Comparison of ENCODE assay signal across 16 cellular contexts in genomic region chr3:69871256-69871655, GRCh38.
DNase-seq lines count a peak whose midpoint lies in the region; ATAC-seq, FAIRE-seq and TF ChIP-seq lines count a peak whose summit lies in the region.
"Had no signal": no experiment of that assay in that cellular context is flagged by ENCODE, and none has a peak within 500 bp of the region (broad histone marks: within the 10 kb centered on the region; RNA-seq: fewer than 3 reads in every experiment).

No MANE protein-coding gene starts in this region.

- H3K9ac ChIP-seq in K562 (ENCODE audit: insufficient read depth in 1 of 2, low read depth in 2 of 2, low read length in 2 of 2), result no peak overlapping the region

- ATAC-seq in K562 (no peak), pancreas (peak in 3 of 4 donors; percentile 17 to 62 (median 45)), HG02798 (IDR thresholded peaks at IDR 0.05; ENCODE audit: poor library complexity, unreplicated experiment) (no peak), GM19455 (IDR thresholded peaks at IDR 0.05; ENCODE audit: unreplicated experiment) (no peak)

- H3K36me3 ChIP-seq in K562 (ENCODE audit: control insufficient read depth, insufficient read depth, low read length) (no peaks in the 10 kb centered on the region; the same call in 2 of the 3 replicates), pancreas (no peaks in the 10 kb centered on the region)

- H3K27ac ChIP-seq in K562 (ENCODE audit: extremely low read depth, low read depth, low read length), result no peak overlapping the region
- H3K27ac ChIP-seq in pancreas, result no peak overlapping the region
- H3K27ac ChIP-seq: RWPE1 had no signal

- no peaks in the 10 kb centered on the region for H4K20me1 ChIP-seq in K562 (replicated peaks; ENCODE audit: control insufficient read depth, insufficient read depth, low read length)

- TF ChIP-seq CTCF in K562 (IDR thresholded peaks at IDR 0.05 in 2 of 3, conservative IDR thresholded peaks at IDR 0.05 in 1 of 3; ENCODE audit: insufficient read depth in 2 of 3, low read depth in 1 of 3, low read length in 3 of 3) (no peak), pancreas (IDR thresholded peaks at IDR 0.05) (no peak), GM10248 (IDR thresholded peaks at IDR 0.05; ENCODE audit: control extremely low read depth, extremely low read depth, low read depth, missing control alignments) (no peak)

- BruUV-seq in K562 (replicated peaks; lab: Mats Ljungman, UMichigan), result no TSS peak

- no peak overlapping the region for H3K4me2 ChIP-seq in K562 (ENCODE audit: insufficient read depth, low read length)

- DNase-seq in A172 (ENCODE audit: low spot score) (peak; percentile 35), K562 (ENCODE audit: extremely low read depth in 1 of 4, low spot score in 3 of 4) (no peak), pancreas (no peak), hypothalamus (lab: John Stamatoyannopoulos, UW) (no peak), GM10248 (ENCODE audit: extremely low spot score) (no peak)
- DNase-seq: CD4-positive, alpha-beta memory T cell; H7; NCI-H1417; NCI-H2029 treated with DMSO at 0.1 percent for 48 hours; NCI-H69; NK-92 treated with Interleukin-12 subunit alpha and Interleukin-12 subunit beta, amount 100 ng/mL, for 24 hours; OCI-M1 had no signal

- no peaks in the 10 kb centered on the region; the same call in 1 of the 3 replicates for H3K79me2 ChIP-seq in K562 (ENCODE audit: control insufficient read depth, insufficient read depth, low read length)

- POLR2A ChIA-PET in K562 (lab: Yijun Ruan, JAX) (interaction anchor here (0.6 kb wide), 1 partner anchor 27 kb away, joined by 4 read pairs; no protein-coding TSS in a partner anchor), GM10248 (lab: Yijun Ruan, JAX) (no interaction called here)

- no peak overlapping the region for H2AFZ ChIP-seq in K562 (ENCODE audit: low read depth, low read length)

- WGBS in K562 (ENCODE audit: insufficient coverage, low coverage, missing lambda C conversion rate), result 44% methylated on average over 2 of the region's 2 CpGs
- WGBS in pancreas, 2 donors, result 61 to 67% methylated on average over 2 of the region's 2 CpGs

- CTCF ChIA-PET in K562 (lab: Yijun Ruan, JAX; ENCODE audit: low intra/inter-chr PET ratio) (no interaction called here), GM10248 (lab: Yijun Ruan, JAX) (interaction anchor here (0.9 kb wide), 1 partner anchor 9 kb away, joined by 3 read pairs; no protein-coding TSS in a partner anchor)

- TF ChIP-seq EP300 in K562 (IDR thresholded peaks at IDR 0.05; ENCODE audit: low read length), result no peak

- H3K9me3 ChIP-seq in K562 (replicated peaks; ENCODE audit: control insufficient read depth, insufficient read depth, low read depth, low read length) (no peaks in the 10 kb centered on the region), pancreas (no peaks in the 10 kb centered on the region)

- in situ Hi-C loops in K562 (cut with MboI), result no loop called here

- H3K27me3 ChIP-seq in K562 (ENCODE audit: control insufficient read depth in 2 of 2, insufficient read depth in 2 of 2, low read length in 2 of 2), result no peaks in the 10 kb centered on the region
- no peaks in the 10 kb centered on the region for H3K27me3 ChIP-seq in pancreas

- H3K9me1 ChIP-seq in K562 (ENCODE audit: control insufficient read depth, insufficient read depth, low read length), result no peaks in the 10 kb centered on the region

- intact Hi-C loops in K562 (cut with micrococcal nuclease), result no loop called here
- intact Hi-C loops in pancreas (cut with DNase I), result no loop called here

- no peak for TF ChIP-seq RAD21 in K562 (CRISPR knock-in tag; conservative IDR thresholded peaks at IDR 0.05 in 1 of 2, IDR thresholded peaks at IDR 0.05 in 1 of 2)

- H3K4me3 ChIP-seq in K562 (no peak overlapping the region), pancreas (no peak overlapping the region)

- H3K4me1 ChIP-seq in K562 (replicated peaks in 1 of 2; ENCODE audit: control insufficient read depth in 2 of 2, insufficient read depth in 2 of 2, low read length in 2 of 2) (peaks cover 0 to 18% of the 10 kb centered on the region in 2 experiments; a peak in 3 of 5 replicates), pancreas (peaks cover 0 to 13% (median 8%) of the 10 kb centered on the region in 3 donors)

- peak; percentile 96 for FAIRE-seq in G401.6 (lab: Jason Lieb, UNC)
- FAIRE-seq in K562 (lab: Jason Lieb, UNC), result peak; percentile 59
- FAIRE-seq in pancreas (lab: Jason Lieb, UNC), result no peak

- no peak for TF ChIP-seq POLR2A in K562 (conservative IDR thresholded peaks at IDR 0.05)

TF ChIP-seq in K562, 482 proteins besides CTCF, POLR2A, EP300 and RAD21 (continues in another document):
- no peak for TF ChIP-seq L3MBTL2 (IDR thresholded peaks at IDR 0.05)
- no peak for TF ChIP-seq NONO (IDR thresholded peaks at IDR 0.05; ENCODE audit: low read depth in 2 of 2, low read length in 1 of 2)
- no peak for TF ChIP-seq DDX20 (tag; IDR thresholded peaks at IDR 0.05; ENCODE audit: low read depth)
- no peak for TF ChIP-seq ZNF282 (CRISPR knock-in tag; IDR thresholded peaks at IDR 0.05)
- TF ChIP-seq FOSL1 (tag; conservative IDR thresholded peaks at IDR 0.05), result no peak
- TF ChIP-seq ZNF668 (CRISPR knock-in tag; IDR thresholded peaks at IDR 0.05), result no peak
- TF ChIP-seq ZNF766 (CRISPR knock-in tag; conservative IDR thresholded peaks at IDR 0.05), result no peak
- no peak for TF ChIP-seq SNAPC5 (CRISPR knock-in tag; IDR thresholded peaks at IDR 0.05)
- TF ChIP-seq ZBTB2 (IDR thresholded peaks at IDR 0.05), result no peak
- no peak for TF ChIP-seq ZNF3 (CRISPR knock-in tag; IDR thresholded peaks at IDR 0.05)
- no peak for TF ChIP-seq ETS1 (conservative IDR thresholded peaks at IDR 0.05; ENCODE audit: control insufficient read depth, low read depth, low read length)
- no peak for TF ChIP-seq FOXP4 (CRISPR knock-in tag; IDR thresholded peaks at IDR 0.05; ENCODE audit: borderline replicate concordance)
- TF ChIP-seq STAT6 (CRISPR knock-in tag; IDR thresholded peaks at IDR 0.05), result no peak
- TF ChIP-seq HNRNPLL (IDR thresholded peaks at IDR 0.05; ENCODE audit: low read depth, low read length, poor library complexity, severe bottlenecking), result no peak
- TF ChIP-seq PHF20 (IDR thresholded peaks at IDR 0.05; ENCODE audit: partially characterized antibody), result no peak
- TF ChIP-seq ZSCAN32 (CRISPR knock-in tag; IDR thresholded peaks at IDR 0.05), result no peak
- TF ChIP-seq CEBPG (CRISPR knock-in tag; IDR thresholded peaks at IDR 0.05), result no peak
- TF ChIP-seq CEBPG (tag; conservative IDR thresholded peaks at IDR 0.05 in 1 of 2, IDR thresholded peaks at IDR 0.05 in 1 of 2), result no peak

Comparison
In these comparisons a context has a peak if more than half of its experiments do, and no peak if none do; other contexts are left out.
1. ATAC-seq: peak in pancreas (3 of 4); none in K562 (single experiment), HG02798 (single experiment) and GM19455 (single experiment).